ENCODE assay signal across 15 cellular contexts in genomic region chr5:79975422-79975821, GRCh38. TPM values are rescaled to one million over a fixed set of nuclear protein-coding genes. Genes with fewer than 3 reads are reported as not detected.
"Had no signal": no experiment of that assay in that cellular context is flagged by ENCODE, and none has a peak within 500 bp of the region (broad histone marks: within the 10 kb centered on the region; RNA-seq: fewer than 3 reads in every experiment).

No MANE protein-coding gene starts in this region.

- DNase-seq: activated CD4-positive, CD25-positive, alpha-beta regulatory T cell treated with anti-CD3 and anti-CD28 coated beads, Interleukin-2, amount 50 U/mL, for 72 hours; activated CD8-positive, alpha-beta memory T cell treated with anti-CD3 and anti-CD28 coated beads, Interleukin-2, amount 10 ng/mL, durations not matched to agents 7 days and 5 days; activated naive CD4-positive, alpha-beta T cell treated with anti-CD3 and anti-CD28 coated beads for 36 hours; activated T-cell treated with anti-CD3 and anti-CD28 coated beads, Interleukin-2, amount 50 U/mL, for 1 hour; naive thymus-derived CD4-positive, alpha-beta T cell; stimulated activated CD4-positive, alpha-beta T cell treated with anti-CD3 and anti-CD28 coated beads, Interleukin-4, amount 100 ng/mL, for 24 hours; stimulated activated naive CD4-positive, alpha-beta T cell; substantia nigra; T1000 had no signal

- H3K27me3 ChIP-seq: ascending aorta, gastroesophageal sphincter, tibial nerve, vagina had no signal

- H3K27me3 Mint-ChIP-seq: activated CD8-positive, alpha-beta memory T cell treated with anti-CD3 and anti-CD28 coated beads, Interleukin-2, amount 10 ng/mL, durations not matched to agents 7 days and 5 days had no signal

- H3K27ac ChIP-seq: ascending aorta, parathyroid adenoma, tibial nerve, vagina had no signal

- H3K27ac Mint-ChIP-seq: activated CD8-positive, alpha-beta memory T cell treated with anti-CD3 and anti-CD28 coated beads, Interleukin-2, amount 10 ng/mL, durations not matched to agents 7 days and 5 days; activated naive CD4-positive, alpha-beta T cell treated with anti-CD3 and anti-CD28 coated beads for 36 hours; activated T-helper 2 cell treated with anti-CD3 and anti-CD28 coated beads, Interferon-gamma antibody, Interleukin-2, Interleukin-4, amounts not matched to agents 10 μg/mL and 5 μg/mL and 100 μg/mL, durations not matched to agents 14 hours and 24 hours and 36 hours; naive thymus-derived CD4-positive, alpha-beta T cell had no signal

- H3K9me3 Mint-ChIP-seq: activated naive CD4-positive, alpha-beta T cell treated with anti-CD3 and anti-CD28 coated beads for 36 hours; activated T-helper 2 cell treated with anti-CD3 and anti-CD28 coated beads, Interferon-gamma antibody, Interleukin-2, Interleukin-4, amounts not matched to agents 10 μg/mL and 5 μg/mL and 100 μg/mL, durations not matched to agents 14 hours and 24 hours and 36 hours; naive thymus-derived CD4-positive, alpha-beta T cell had no signal

- ATAC-seq: activated CD8-positive, alpha-beta memory T cell treated with anti-CD3 and anti-CD28 coated beads, Interleukin-2, amount 10 ng/mL, durations not matched to agents 7 days and 5 days; naive thymus-derived CD4-positive, alpha-beta T cell had no signal

- H3K4me3 Mint-ChIP-seq: activated CD8-positive, alpha-beta memory T cell treated with anti-CD3 and anti-CD28 coated beads, Interleukin-2, amount 10 ng/mL, durations not matched to agents 7 days and 5 days; activated naive CD4-positive, alpha-beta T cell treated with anti-CD3 and anti-CD28 coated beads for 36 hours; naive thymus-derived CD4-positive, alpha-beta T cell had no signal

- H3K4me1 ChIP-seq: ascending aorta, gastroesophageal sphincter, parathyroid adenoma, tibial nerve, vagina had no signal

RNA-seq across cellular contexts. Expression of gene THBS4, which starts 59.7 kb away (rescaled TPM):
- total RNA-seq: ascending aorta had no signal
